In genomic region chr20:47319517-47320252, GRCh38 we compare ENCODE assay signal across 9 cellular contexts. TPM values are rescaled to one million over a fixed set of nuclear protein-coding genes. Genes with fewer than 3 reads are reported as not detected.
DNase-seq lines count a peak whose midpoint lies in the region; ATAC-seq and TF ChIP-seq lines count a peak whose summit lies in the region.
"Had no signal": no experiment of that assay in that cellular context is flagged by ENCODE, and none has a peak within 500 bp of the region (broad histone marks: within the 10 kb centered on the region; RNA-seq: fewer than 3 reads in every experiment).

No MANE protein-coding gene starts in this region.

- no peak for ATAC-seq in T-cell (replicated peaks in 1 of 4)
- no peak for ATAC-seq in naive thymus-derived CD4-positive, alpha-beta T cell
- no peak for ATAC-seq in HG03039 (IDR thresholded peaks at IDR 0.05; ENCODE audit: unreplicated experiment)
- ATAC-seq in HG02642 (IDR thresholded peaks at IDR 0.05; ENCODE audit: poor library complexity, unreplicated experiment): no peak
- ATAC-seq in T-helper 17 cell: no peak

- H3K4me3 Mint-ChIP-seq in activated T-cell treated with anti-CD3 and anti-CD28 coated beads, Interleukin-2, amount 50 U/mL, for 24 hours: peak overlapping the region; percentile 60
- H3K4me3 Mint-ChIP-seq in T-cell (peak overlapping the region; percentile 18 to 64 (median 21)), T-helper 17 cell (no peak overlapping the region)
- peak overlapping the region; percentile 5 to 68 (median 60) for H3K4me3 Mint-ChIP-seq in naive thymus-derived CD4-positive, alpha-beta T cell
- H3K4me3 Mint-ChIP-seq: central memory CD8-positive, alpha-beta T cell had no signal

- H3K9me3 ChIP-seq in esophagus squamous epithelium (no peaks in the 10 kb centered on the region), T-helper 17 cell (ENCODE audit: control insufficient read depth, low read length, poor library complexity, severe bottlenecking) (no peaks in the 10 kb centered on the region)
- H3K9me3 ChIP-seq in naive thymus-derived CD4-positive, alpha-beta T cell (ENCODE audit: control insufficient read depth in 2 of 3, low read length in 3 of 3): no peaks in the 10 kb centered on the region

- no peak for TF ChIP-seq POLR2A in esophagus squamous epithelium (IDR thresholded peaks at IDR 0.05)

- peaks cover 73 to 98% (median 82%) of the 10 kb centered on the region in 3 donors for H3K4me1 ChIP-seq in esophagus squamous epithelium
- H3K4me1 ChIP-seq in naive thymus-derived CD4-positive, alpha-beta T cell (ENCODE audit: control insufficient read depth in 2 of 2, insufficient read depth in 2 of 2, low read length in 2 of 2): peaks cover 15 to 30% of the 10 kb centered on the region in 2 donors

- POLR2A ChIA-PET in T-cell (lab: Charles Lee): interaction anchor here in 1 of 2 donors (0.6 kb wide), 1 partner anchor 476 kb away, joined by 3 read pairs; no protein-coding TSS in a partner anchor
- POLR2A ChIA-PET in naive thymus-derived CD4-positive, alpha-beta T cell (lab: Charles Lee): no interaction called here

- H3K27me3 Mint-ChIP-seq in activated T-cell treated with anti-CD3 and anti-CD28 coated beads, Interleukin-2, amount 50 U/mL, for 24 hours: no peaks in the 10 kb centered on the region
- H3K27me3 Mint-ChIP-seq in T-cell (no peaks in the 10 kb centered on the region), T-helper 17 cell (no peaks in the 10 kb centered on the region)
- no peaks in the 10 kb centered on the region for H3K27me3 Mint-ChIP-seq in naive thymus-derived CD4-positive, alpha-beta T cell
- H3K27me3 Mint-ChIP-seq: central memory CD8-positive, alpha-beta T cell had no signal

- H3K4me3 ChIP-seq in esophagus squamous epithelium: peak overlapping the region in 3 of 4 donors; percentile 24 to 53 (median 35)
- no peak overlapping the region for H3K4me3 ChIP-seq in naive thymus-derived CD4-positive, alpha-beta T cell (ENCODE audit: low read length)

- intact Hi-C loops in esophagus squamous epithelium (cut with DNase I): loop anchor here (5.0 kb wide), 1 partner anchor 38 kb away; the partner anchor contains the start of gene ZMYND8
- intact Hi-C loops in naive thymus-derived CD4-positive, alpha-beta T cell (cut with micrococcal nuclease): loop anchor here in 1 of 2 donors (5.0 kb wide), 1 partner anchor 33 kb away; no protein-coding TSS in a partner anchor

- no peaks in the 10 kb centered on the region for H3K27me3 ChIP-seq in esophagus squamous epithelium
- H3K27me3 ChIP-seq in naive thymus-derived CD4-positive, alpha-beta T cell (ENCODE audit: control insufficient read depth in 2 of 2, insufficient read depth in 2 of 2, low read length in 2 of 2): no peaks in the 10 kb centered on the region

- peaks cover 82% of the 10 kb centered on the region for H3K4me1 Mint-ChIP-seq in activated T-cell treated with anti-CD3 and anti-CD28 coated beads, Interleukin-2, amount 50 U/mL, for 24 hours (ENCODE audit: low read depth)
- H3K4me1 Mint-ChIP-seq in T-cell: peaks cover 71 to 89% (median 87%) of the 10 kb centered on the region in 3 donors
- peaks cover 37 to 89% (median 84%) of the 10 kb centered on the region in 7 donors for H3K4me1 Mint-ChIP-seq in naive thymus-derived CD4-positive, alpha-beta T cell
- peaks cover 48% of the 10 kb centered on the region for H3K4me1 Mint-ChIP-seq in T-helper 17 cell

- no peak for TF ChIP-seq CTCF in esophagus squamous epithelium (IDR thresholded peaks at IDR 0.05)

- no peak for DNase-seq in activated T-cell treated with anti-CD3 and anti-CD28 coated beads, Interleukin-2, amount 50 U/mL, for 24 hours
- DNase-seq in activated T-cell treated with anti-CD3 and anti-CD28 coated beads for 4 hours (no peak), T-cell (no peak), esophagus squamous epithelium (lab: John Stamatoyannopoulos, UW) (no peak), T-helper 17 cell (no peak)
- no peak for DNase-seq in naive thymus-derived CD4-positive, alpha-beta T cell

- CTCF ChIA-PET in T-cell (lab: Charles Lee): no interaction called here
- CTCF ChIA-PET in naive thymus-derived CD4-positive, alpha-beta T cell (lab: Charles Lee): no interaction called here

- H3K27ac Mint-ChIP-seq in activated T-cell treated with anti-CD3 and anti-CD28 coated beads, Interleukin-2, amount 50 U/mL, for 24 hours: peak overlapping the region; percentile 97
- H3K27ac Mint-ChIP-seq in T-cell (peak overlapping the region; percentile 83 to 90), T-helper 17 cell (no peak overlapping the region)
- H3K27ac Mint-ChIP-seq in naive thymus-derived CD4-positive, alpha-beta T cell: peak overlapping the region; percentile 72 to 92 (median 87)

- WGBS in esophagus squamous epithelium, 2 donors: 16 to 28% methylated on average over 14 to 16 of the region's 17 CpGs

- H3K27ac ChIP-seq in esophagus squamous epithelium: peak overlapping the region; percentile 97 to 100 (median 98)
- peak overlapping the region; percentile 24 for H3K27ac ChIP-seq in naive thymus-derived CD4-positive, alpha-beta T cell (ENCODE audit: low read depth, low read length)

- no peaks in the 10 kb centered on the region for H3K9me3 Mint-ChIP-seq in activated T-cell treated with anti-CD3 and anti-CD28 coated beads, Interleukin-2, amount 50 U/mL, for 24 hours
- H3K9me3 Mint-ChIP-seq in T-cell: no peaks in the 10 kb centered on the region
- peaks cover 0 to 1% (median 0%) of the 10 kb centered on the region in 11 donors for H3K9me3 Mint-ChIP-seq in naive thymus-derived CD4-positive, alpha-beta T cell
- H3K9me3 Mint-ChIP-seq: central memory CD8-positive, alpha-beta T cell had no signal

- peaks cover 37% of the 10 kb centered on the region for H3K36me3 Mint-ChIP-seq in activated T-cell treated with anti-CD3 and anti-CD28 coated beads, Interleukin-2, amount 50 U/mL, for 24 hours (ENCODE audit: low read depth)
- H3K36me3 Mint-ChIP-seq in T-cell (peaks cover under 1% of the 10 kb centered on the region), T-helper 17 cell (ENCODE audit: low read depth) (peaks cover 2% of the 10 kb centered on the region)
- H3K36me3 Mint-ChIP-seq in naive thymus-derived CD4-positive, alpha-beta T cell: peaks cover 0 to 13% (median 4%) of the 10 kb centered on the region in 5 donors

- no peaks in the 10 kb centered on the region for H3K36me3 ChIP-seq in esophagus squamous epithelium
- H3K36me3 ChIP-seq in naive thymus-derived CD4-positive, alpha-beta T cell (ENCODE audit: control insufficient read depth in 2 of 3, insufficient read depth in 3 of 3, low read length in 3 of 3): peaks cover 0 to 4% (median 0%) of the 10 kb centered on the region in 3 experiments

RNA-seq across cellular contexts. Expression of gene ZMYND8, which starts 36.8 kb away (rescaled TPM):
- total RNA-seq in T-cell (10 to 100 TPM; 39.6 to 68.9 (median 43.6) TPM), esophagus squamous epithelium (10 to 100 TPM; 21.5 to 26.3 (median 24.3) TPM), T-helper 17 cell (10 to 100 TPM; 42.7 to 50.3 TPM)
- 10 to 100 TPM; 54.5 to 83.0 (median 68.5) TPM for total RNA-seq in naive thymus-derived CD4-positive, alpha-beta T cell
- 10 to 100 TPM; 12.7 to 28.7 TPM for polyA plus RNA-seq in naive thymus-derived CD4-positive, alpha-beta T cell
